26 cellular contexts compared by ENCODE assay signal in genomic region chr6:52548999-52549398, GRCh38.
"Had no signal": no experiment of that assay in that cellular context is flagged by ENCODE, and none has a peak within 500 bp of the region (broad histone marks: within the 10 kb centered on the region; RNA-seq: fewer than 3 reads in every experiment).

No MANE protein-coding gene starts in this region.

- H3K4me2 ChIP-seq: hepatocyte had no signal

- H3K27ac ChIP-seq: left lung, pancreas, psoas muscle, right atrium auricular region, skin epidermis, suprapubic skin had no signal

- H3K27me3 ChIP-seq: hepatocyte, left lung, pancreas, right atrium auricular region, stomach, suprapubic skin, transverse colon had no signal

- H3K9me3 ChIP-seq: left lung, pancreas, psoas muscle, right atrium auricular region, stomach, suprapubic skin, transverse colon had no signal

- H3K4me3 Mint-ChIP-seq: activated B cell treated with CpG ODN at 0.5 μM for 24 hours; activated CD4-positive, alpha-beta T cell treated with anti-CD3 and anti-CD28 coated beads for 36 hours; activated naive CD8-positive, alpha-beta T cell treated with anti-CD3 and anti-CD28 coated beads, Interleukin-2, amount 50 U/mL, for 24 hours; brain; mesothelial cell of epicardium; natural killer cell; T-helper 17 cell had no signal

- H2AFZ ChIP-seq: hepatocyte had no signal

- H3K36me3 Mint-ChIP-seq: brain, mesothelial cell of epicardium, natural killer cell had no signal

- H3K27ac Mint-ChIP-seq: activated B cell treated with CpG ODN at 0.5 μM for 24 hours; activated CD4-positive, alpha-beta T cell treated with anti-CD3 and anti-CD28 coated beads for 36 hours; activated naive CD8-positive, alpha-beta T cell treated with anti-CD3 and anti-CD28 coated beads, Interleukin-2, amount 50 U/mL, for 24 hours; mesothelial cell of epicardium; natural killer cell; T-helper 17 cell had no signal

- H3K4me3 ChIP-seq: hepatocyte, left lung, lung, pancreas, psoas muscle, right atrium auricular region, skin epidermis, stomach, suprapubic skin, transverse colon had no signal

- H3K9me3 Mint-ChIP-seq: activated B cell treated with CpG ODN at 0.5 μM for 24 hours; activated naive CD8-positive, alpha-beta T cell treated with anti-CD3 and anti-CD28 coated beads, Interleukin-2, amount 50 U/mL, for 24 hours; brain; immature natural killer cell; mesothelial cell of epicardium; natural killer cell had no signal

- H3K36me3 ChIP-seq: left lung, pancreas, right atrium auricular region, stomach, suprapubic skin, transverse colon had no signal

- DNase-seq: activated B cell treated with CpG ODN at 0.5 μM for 24 hours; activated CD4-positive, alpha-beta T cell treated with anti-CD3 and anti-CD28 coated beads for 36 hours; activated CD4-positive, alpha-beta T cell treated with anti-CD3 and anti-CD28 coated beads, Interleukin-2, amount 50 U/mL, for 48 hours; activated gamma-delta T cell; activated naive CD4-positive, alpha-beta T cell treated with anti-CD3 and anti-CD28 coated beads, Interleukin-2, amount 50 U/mL, for 16 hours; activated naive CD8-positive, alpha-beta T cell treated with anti-CD3 and anti-CD28 coated beads, Interleukin-2, amount 50 U/mL, for 24 hours; caudate nucleus; effector memory CD4-positive, alpha-beta T cell; immature natural killer cell; kidney glomerular epithelial cell; left lung; natural killer cell; pancreas; psoas muscle; stimulated activated CD4-positive, alpha-beta T cell treated with anti-CD3 and anti-CD28 coated beads, Interleukin-1b, Interleukin-23, amount 100 ng/mL, for 48 hours; stomach; T-helper 17 cell; transverse colon had no signal

- ATAC-seq: activated CD4-positive, alpha-beta T cell treated with anti-CD3 and anti-CD28 coated beads for 36 hours; activated naive CD8-positive, alpha-beta T cell treated with anti-CD3 and anti-CD28 coated beads, Interleukin-2, amount 50 U/mL, for 24 hours; esophagus mucosa; left lung; natural killer cell; pancreas; psoas muscle; T-helper 17 cell had no signal

- H3K27me3 Mint-ChIP-seq: activated B cell treated with CpG ODN at 0.5 μM for 24 hours; activated CD4-positive, alpha-beta T cell treated with anti-CD3 and anti-CD28 coated beads for 36 hours; activated naive CD8-positive, alpha-beta T cell treated with anti-CD3 and anti-CD28 coated beads, Interleukin-2, amount 50 U/mL, for 24 hours; brain; T-helper 17 cell had no signal
